In the genomic region with DNA sequence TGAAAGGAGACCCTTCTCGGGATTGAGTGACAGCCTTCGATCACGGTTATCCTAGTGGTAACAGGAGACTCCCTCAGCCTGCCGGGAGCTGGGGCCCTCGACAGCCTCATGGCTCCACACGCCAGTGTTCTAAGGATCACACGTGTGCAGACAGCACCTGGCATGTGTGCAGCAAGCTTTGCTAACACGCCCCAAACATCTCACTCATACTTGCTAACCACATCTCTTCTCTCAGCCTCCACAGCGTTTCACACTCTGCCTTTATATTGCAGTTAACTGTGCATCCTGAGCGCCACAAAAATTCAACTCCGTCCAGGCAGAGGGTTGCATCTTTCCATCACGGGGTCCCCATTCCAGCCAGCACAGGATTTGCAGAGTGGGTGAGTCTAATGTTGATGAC, we compare ENCODE assay signal across 13 cellular contexts.
"Had no signal": no experiment of that assay in that cellular context is flagged by ENCODE, and none has a peak within 500 bp of the region (broad histone marks: within the 10 kb centered on the region; RNA-seq: fewer than 3 reads in every experiment).

No MANE protein-coding gene starts in this region.

- H3K36me3 ChIP-seq: esophagus squamous epithelium, suprapubic skin, upper lobe of right lung had no signal

- H3K4me1 Mint-ChIP-seq: activated naive CD4-positive, alpha-beta T cell treated with anti-CD3 and anti-CD28 coated beads, Interleukin-2, amount 50 U/mL, for 24 hours; natural killer cell had no signal

- H3K9me3 Mint-ChIP-seq: activated naive CD4-positive, alpha-beta T cell treated with anti-CD3 and anti-CD28 coated beads, Interleukin-2, amount 50 U/mL, for 24 hours; natural killer cell; T-helper 2 cell treated with Interferon-gamma antibody and Interleukin-4, amounts not matched to agents 5 μg/mL and 100 μg/mL, for 36 hours had no signal

- H3K27me3 ChIP-seq: esophagus squamous epithelium, suprapubic skin, upper lobe of right lung had no signal

- ATAC-seq: activated CD4-positive, CD25-positive, alpha-beta regulatory T cell treated with anti-CD3 and anti-CD28 coated beads, Interleukin-2, amount 50 U/mL, for 24 hours; natural killer cell; stimulated activated naive CD8-positive, alpha-beta T cell treated with anti-CD3 and anti-CD28 coated beads, Interleukin-15, Interleukin-2, amounts not matched to agents 100 U/mL and 50 U/mL, for 24 hours; upper lobe of right lung had no signal

- H3K4me3 ChIP-seq: esophagus squamous epithelium, suprapubic skin, upper lobe of right lung had no signal

- H3K4me1 ChIP-seq: upper lobe of right lung had no signal

- H3K36me3 Mint-ChIP-seq: natural killer cell had no signal

- H3K27ac Mint-ChIP-seq: activated naive CD4-positive, alpha-beta T cell treated with anti-CD3 and anti-CD28 coated beads, Interleukin-2, amount 50 U/mL, for 24 hours; natural killer cell; T-helper 2 cell treated with Interferon-gamma antibody and Interleukin-4, amounts not matched to agents 5 μg/mL and 100 μg/mL, for 36 hours had no signal

- DNase-seq: activated effector memory CD4-positive, alpha-beta T cell treated with Interleukin-2 at 50 U/mL for 16 hours; activated T-cell treated with anti-CD3 and anti-CD28 coated beads, Interleukin-2, amount 50 U/mL, for 1 hour; esophagus squamous epithelium; mammary epithelial cell; natural killer cell; nucleus accumbens; stimulated activated CD4-positive, alpha-beta T cell treated with anti-CD3 and anti-CD28 coated beads, Interleukin-2, amount 100 ng/mL, for 48 hours; stimulated activated naive CD8-positive, alpha-beta T cell treated with anti-CD3 and anti-CD28 coated beads, Interleukin-15, Interleukin-2, amounts not matched to agents 100 U/mL and 50 U/mL, for 24 hours; upper lobe of right lung had no signal

- H3K27ac ChIP-seq: suprapubic skin, upper lobe of right lung had no signal

- H3K4me3 Mint-ChIP-seq: activated naive CD4-positive, alpha-beta T cell treated with anti-CD3 and anti-CD28 coated beads, Interleukin-2, amount 50 U/mL, for 24 hours; natural killer cell; T-helper 2 cell treated with Interferon-gamma antibody and Interleukin-4, amounts not matched to agents 5 μg/mL and 100 μg/mL, for 36 hours had no signal
